In genomic region chr14:26121181-26121580, GRCh38 we compare ENCODE assay signal across 25 cellular contexts.
"Had no signal": no experiment of that assay in that cellular context is flagged by ENCODE, and none has a peak within 500 bp of the region (broad histone marks: within the 10 kb centered on the region; RNA-seq: fewer than 3 reads in every experiment).

No MANE protein-coding gene starts in this region.

- ATAC-seq: naive thymus-derived CD8-positive, alpha-beta T cell; natural killer cell treated with Interleukin-12 subunit alpha and Interleukin-12 subunit beta and Interleukin-15 and Interleukin-18, amount 100 ng/mL, for 72 hours; pancreas; right cardiac atrium; right lobe of liver; stimulated activated effector memory CD8-positive, alpha-beta T cell treated with anti-CD3 and anti-CD28 coated beads, Interleukin-12 subunit alpha, Interleukin-12 subunit beta, amount 100 ng/mL, for 72 hours; stimulated activated naive B cell treated with anti-CD40 and anti-IgM and Interleukin-4, amounts not matched to agents 10 μg/mL and 1 μg/mL and 100 μg/mL, for 72 hours had no signal

- H3K9me3 ChIP-seq: neutrophil, pancreas, prostate gland, right lobe of liver, sigmoid colon, stomach, thoracic aorta, thyroid gland, tibial nerve, upper lobe of left lung, vagina had no signal

- H3K4me3 ChIP-seq: pancreas, prostate gland, right lobe of liver, sigmoid colon, stomach, thoracic aorta, thyroid gland, tibial nerve, upper lobe of left lung, vagina had no signal

- H3K4me1 ChIP-seq: pancreas, right lobe of liver, sigmoid colon, stomach, thyroid gland, tibial nerve, upper lobe of left lung, vagina had no signal

- H3K36me3 ChIP-seq: neutrophil, pancreas, prostate gland, right lobe of liver, sigmoid colon, stomach, thoracic aorta, thyroid gland, tibial nerve, upper lobe of left lung, vagina had no signal

- H3K27ac ChIP-seq: neutrophil, pancreas, prostate gland, right lobe of liver, sigmoid colon, stomach, thoracic aorta, thyroid gland, tibial nerve, upper lobe of left lung, vagina had no signal

- H3K27me3 ChIP-seq: neutrophil, pancreas, right lobe of liver, sigmoid colon, stomach, thyroid gland, tibial nerve, upper lobe of left lung, vagina had no signal

- DNase-seq: naive thymus-derived CD8-positive, alpha-beta T cell; nephron progenitor cell; nucleus accumbens; pancreas; right cardiac atrium; right lobe of liver; sigmoid colon; small intestine; stimulated activated CD4-positive, alpha-beta T cell treated with anti-CD3 and anti-CD28 coated beads, Interleukin-15, amount 100 ng/mL, for 24 hours; stimulated activated CD4-positive, alpha-beta T cell treated with anti-CD3 and anti-CD28 coated beads, Interleukin-2, amount 100 ng/mL, for 24 hours; stimulated activated CD4-positive, alpha-beta T cell treated with anti-CD3 and anti-CD28 coated beads, Interleukin-2, amount 100 ng/mL, for 48 hours; stimulated activated CD4-positive, alpha-beta T cell treated with anti-CD3 and anti-CD28 coated beads, Interleukin-4, amount 100 ng/mL, for 24 hours; stimulated activated naive B cell treated with anti-CD40 and anti-IgM and Interleukin-4, amounts not matched to agents 10 μg/mL and 1 μg/mL and 100 μg/mL, for 72 hours; stimulated activated naive CD4-positive, alpha-beta T cell treated with Interleukin-2 at 50 U/mL for 16 hours; stomach; thyroid gland; trophoblast cell; upper lobe of left lung had no signal
